29 cellular contexts compared by ENCODE assay signal in genomic region chr13:69101841-69102240, GRCh38.
DNase-seq lines count a peak whose midpoint lies in the region; ATAC-seq and TF ChIP-seq lines count a peak whose summit lies in the region.
"Had no signal": no experiment of that assay in that cellular context is flagged by ENCODE, and none has a peak within 500 bp of the region (broad histone marks: within the 10 kb centered on the region; RNA-seq: fewer than 3 reads in every experiment).

No MANE protein-coding gene starts in this region.

- peak overlapping the region; percentile 55; the same call in 1 of the 2 replicates for H2AFZ ChIP-seq in Karpas-422 (ENCODE audit: low read length)

- no peak for TF ChIP-seq CTCF in mucosa of descending colon (IDR thresholded peaks at IDR 0.05)

- DNase-seq in Karpas-422 (no peak), SK-MEL-5 (ENCODE audit: low read depth, low spot score) (peak; percentile 91), NCI-H146 (lab: John Stamatoyannopoulos, UW) (no peak), mucosa of descending colon (no peak)
- DNase-seq: 8988T; ACHN; AML-193; BE2C; C1 segment of cervical spinal cord; Caco-2; Calu3; CD4-positive, alpha-beta memory T cell; CD4-positive, alpha-beta T cell; CD4-positive, CD25-positive, alpha-beta regulatory T cell; CD8-positive, alpha-beta memory T cell; CD8-positive, alpha-beta T cell; COR-L47; DMS 273 treated with DMSO at 0.1 percent for 48 hours; DMS153; DMS53; DMS79; DMS79 treated with DMSO at 0.1 percent for 48 hours; DND-41; EL had no signal

- H3K36me3 ChIP-seq in Karpas-422 (ENCODE audit: insufficient read depth, low read length) (no peaks in the 10 kb centered on the region), mucosa of descending colon (ENCODE audit: low read depth) (no peaks in the 10 kb centered on the region)
- H3K36me3 ChIP-seq: BE2C; BLaER1; BLaER1 treated with 17β-estradiol and CSF1 and Interleukin-3, amounts not matched to agents 10 nM and 100 nM had no signal

- H3K4me2 ChIP-seq in Karpas-422 (ENCODE audit: low read depth, low read length, poor library complexity, severe bottlenecking): no peak overlapping the region
- H3K4me2 ChIP-seq: A549; BLaER1; BLaER1 treated with 17β-estradiol and CSF1 and Interleukin-3, amounts not matched to agents 10 nM and 100 nM had no signal

- intact Hi-C loops in mucosa of descending colon (cut with DNase I, micrococcal nuclease): no loop called here

- H3K79me2 ChIP-seq in Karpas-422 (ENCODE audit: low read length): no peaks in the 10 kb centered on the region

- H3K4me1 ChIP-seq in Karpas-422 (ENCODE audit: low read length) (no peaks in the 10 kb centered on the region), mucosa of descending colon (ENCODE audit: low read depth) (no peaks in the 10 kb centered on the region)
- H3K4me1 ChIP-seq: A549; BE2C; BLaER1; BLaER1 treated with 17β-estradiol and CSF1 and Interleukin-3, amounts not matched to agents 10 nM and 100 nM; Caco-2 had no signal

- H3K9me2 ChIP-seq in Karpas-422 (replicated peaks; ENCODE audit: insufficient read depth, low read length): no peaks in the 10 kb centered on the region

- H3K4me3 ChIP-seq in Karpas-422 (ENCODE audit: low read length) (no peak overlapping the region), mucosa of descending colon (no peak overlapping the region)
- H3K4me3 ChIP-seq: A549; BLaER1; BLaER1 treated with 17β-estradiol and CSF1 and Interleukin-3, amounts not matched to agents 10 nM and 100 nM had no signal

- no peak overlapping the region for H3K27ac ChIP-seq in Karpas-422 (ENCODE audit: low read length)
- H3K27ac ChIP-seq: 22Rv1; A549; BLaER1; BLaER1 treated with 17β-estradiol and CSF1 and Interleukin-3, amounts not matched to agents 10 nM and 100 nM; C4-2B had no signal

- H3K9me3 ChIP-seq in Karpas-422 (ENCODE audit: low read length) (peaks cover 5% of the 10 kb centered on the region), mucosa of descending colon (no peaks in the 10 kb centered on the region)
- H3K9me3 ChIP-seq: A549, BE2C, Caco-2 had no signal

- ATAC-seq in mucosa of descending colon: no peak
- ATAC-seq: A549; CD8-positive, alpha-beta T cell had no signal

- in situ Hi-C loops in SK-MEL-5 (cut with HindIII; ENCODE audit: low pct_unique_long_range_greater_than_20kb, low sequenced_read_pairs): no loop called here

- no peaks in the 10 kb centered on the region for H3K27me3 ChIP-seq in Karpas-422 (ENCODE audit: low read length)
- H3K27me3 ChIP-seq: BE2C; BLaER1; BLaER1 treated with 17β-estradiol and CSF1 and Interleukin-3, amounts not matched to agents 10 nM and 100 nM had no signal

- no peak overlapping the region for H3K9ac ChIP-seq in Karpas-422 (ENCODE audit: low read length)
- H3K9ac ChIP-seq: BLaER1; BLaER1 treated with 17β-estradiol and CSF1 and Interleukin-3, amounts not matched to agents 10 nM and 100 nM had no signal

- no peaks in the 10 kb centered on the region for H4K20me1 ChIP-seq in Karpas-422 (ENCODE audit: insufficient read depth, low read depth, low read length)
- H4K20me1 ChIP-seq: BLaER1; BLaER1 treated with 17β-estradiol and CSF1 and Interleukin-3, amounts not matched to agents 10 nM and 100 nM had no signal
